Comparison of ENCODE assay signal across 12 cellular contexts in the genomic region with DNA sequence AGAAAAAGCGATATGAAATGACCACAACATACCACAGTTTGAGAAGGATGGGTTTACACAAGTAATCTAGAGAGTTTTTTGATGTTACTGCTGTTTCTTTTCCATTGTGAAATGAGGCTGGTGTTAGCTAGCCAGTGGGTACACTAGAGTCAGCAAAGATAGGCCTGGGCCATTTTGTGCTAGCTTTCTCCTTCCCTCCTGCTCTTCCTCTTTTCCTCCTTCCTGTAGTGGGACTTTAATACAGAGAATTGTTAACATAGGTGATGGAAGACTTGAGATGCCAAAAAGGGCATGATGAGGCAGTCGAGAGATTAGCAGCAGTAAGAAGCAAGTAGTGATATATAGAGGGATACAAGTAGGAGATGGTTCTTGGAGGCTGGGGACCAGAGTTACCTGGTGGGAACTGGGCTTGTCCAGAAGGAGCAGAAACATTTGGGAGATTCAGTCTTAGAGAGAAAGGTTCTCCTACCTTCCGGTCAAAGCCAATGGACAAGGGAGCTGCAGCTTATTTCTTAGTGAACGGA.
"Had no signal": no experiment of that assay in that cellular context is flagged by ENCODE, and none has a peak within 500 bp of the region (broad histone marks: within the 10 kb centered on the region; RNA-seq: fewer than 3 reads in every experiment).

No MANE protein-coding gene starts in this region.

- H3K9me3 ChIP-seq: heart left ventricle, ovary, stomach, thoracic aorta had no signal

- H3K27ac ChIP-seq: heart left ventricle, ovary, stomach, thoracic aorta had no signal

- FAIRE-seq: frontal cortex, islet of Langerhans had no signal

- H3K4me3 ChIP-seq: heart left ventricle, ovary, stomach, thoracic aorta had no signal

- DNase-seq: activated CD4-positive, alpha-beta memory T cell treated with anti-CD3 and anti-CD28 coated beads for 36 hours; activated CD4-positive, CD25-positive, alpha-beta regulatory T cell treated with anti-CD3 and anti-CD28 coated beads, Interleukin-2, amount 50 U/mL, for 72 hours; activated naive CD4-positive, alpha-beta T cell treated with Interleukin-2 at 50 U/mL for 16 hours; heart left ventricle; ovary; stimulated activated CD4-positive, alpha-beta T cell treated with anti-CD3 and anti-CD28 coated beads, Interleukin-4, amount 100 ng/mL, for 24 hours; stomach had no signal

- H3K36me3 ChIP-seq: ovary had no signal

- H3K27me3 Mint-ChIP-seq: activated CD4-positive, alpha-beta memory T cell treated with anti-CD3 and anti-CD28 coated beads for 36 hours; brain had no signal

- H3K27me3 ChIP-seq: heart left ventricle, ovary, stomach had no signal

- ATAC-seq: heart left ventricle had no signal

- H3K4me3 Mint-ChIP-seq: activated CD4-positive, alpha-beta memory T cell treated with anti-CD3 and anti-CD28 coated beads for 36 hours; activated T-helper 1 cell treated with anti-CD3 and anti-CD28 coated beads, Interleukin-12 subunit alpha, Interleukin-12 subunit beta, Interleukin-2, Interleukin-4 antibody, amounts not matched to agents 30 ng/mL and 10 ng/mL and 1 ng/mL, durations not matched to agents 14 hours and 24 hours and 36 hours; brain had no signal

- H3K27ac Mint-ChIP-seq: activated CD4-positive, alpha-beta memory T cell treated with anti-CD3 and anti-CD28 coated beads for 36 hours had no signal

- H3K9me3 Mint-ChIP-seq: activated CD4-positive, alpha-beta memory T cell treated with anti-CD3 and anti-CD28 coated beads for 36 hours; activated T-helper 1 cell treated with anti-CD3 and anti-CD28 coated beads, Interleukin-12 subunit alpha, Interleukin-12 subunit beta, Interleukin-2, Interleukin-4 antibody, amounts not matched to agents 30 ng/mL and 10 ng/mL and 1 ng/mL, durations not matched to agents 14 hours and 24 hours and 36 hours; brain had no signal
